1 cellular context compared by ENCODE assay signal in genomic region chr1:1115830-1116700, GRCh38.
TF ChIP-seq lines count a peak whose summit lies in the region.

Gene C1orf159, minus strand, starts transcription at chr1:1116089. Its CDS starts 24,546 bp downstream, at chr1:1091543.

TF ChIP-seq in HepG2, 621 proteins besides CTCF, POLR2A, EP300 and RAD21 (continued from another document and continues in another):
- TF ChIP-seq ZBTB40 (IDR thresholded peaks at IDR 0.05) = no peak
- TF ChIP-seq ZBTB40 (CRISPR knock-in tag; IDR thresholded peaks at IDR 0.05) = peak; percentile 2; the same call in 1 of the 2 replicates
- TF ChIP-seq ZNF576 (CRISPR knock-in tag; IDR thresholded peaks at IDR 0.05) = no peak
- TF ChIP-seq ZNF569 (CRISPR knock-in tag; IDR thresholded peaks at IDR 0.05; ENCODE audit: borderline replicate concordance) = no peak
- TF ChIP-seq HMG20B (CRISPR knock-in tag; conservative IDR thresholded peaks at IDR 0.05) = no peak
- TF ChIP-seq ZC3H13 (CRISPR knock-in tag; IDR thresholded peaks at IDR 0.05) = no peak
- 0 out of 2 replicates have a peak, but pooled peaks have one; percentile 24 for TF ChIP-seq ZNF605 (CRISPR knock-in tag; IDR thresholded peaks at IDR 0.05)
- TF ChIP-seq ZNF274 (CRISPR knock-in tag; IDR thresholded peaks at IDR 0.05) = 0 out of 2 replicates have a peak, but pooled peaks have one; percentile 18
- peak; percentile 87 for TF ChIP-seq GATAD1 (CRISPR knock-in tag; IDR thresholded peaks at IDR 0.05)
- TF ChIP-seq HOXA3 (CRISPR knock-in tag; IDR thresholded peaks at IDR 0.05) = peak; percentile 62
- TF ChIP-seq ZMAT3 (CRISPR knock-in tag; conservative IDR thresholded peaks at IDR 0.05) = peak; percentile 50; the same call in 1 of the 2 replicates
- TF ChIP-seq SALL2 (CRISPR knock-in tag; IDR thresholded peaks at IDR 0.05) = peak; percentile 55; the same call in 1 of the 2 replicates
- TF ChIP-seq ZFP91 (CRISPR knock-in tag; IDR thresholded peaks at IDR 0.05; ENCODE audit: borderline replicate concordance) = peak; percentile 78; the same call in 1 of the 2 replicates
- TF ChIP-seq UBTF (CRISPR knock-in tag; IDR thresholded peaks at IDR 0.05) = peak; percentile 27; the same call in 1 of the 2 replicates
- peak; percentile 95 for TF ChIP-seq NR2C2 (CRISPR knock-in tag; IDR thresholded peaks at IDR 0.05; ENCODE audit: borderline replicate concordance)
- no peak for TF ChIP-seq ZBTB33 (CRISPR knock-in tag; IDR thresholded peaks at IDR 0.05)
- TF ChIP-seq ZNF75D (CRISPR knock-in tag; IDR thresholded peaks at IDR 0.05; ENCODE audit: borderline replicate concordance) = no peak
- peak; percentile 45; the same call in 1 of the 2 replicates for TF ChIP-seq ZNF816 (CRISPR knock-in tag; IDR thresholded peaks at IDR 0.05; ENCODE audit: borderline replicate concordance)
- no peak for TF ChIP-seq ZBTB10 (CRISPR knock-in tag; IDR thresholded peaks at IDR 0.05; ENCODE audit: borderline replicate concordance)
- peak; percentile 98 for TF ChIP-seq ZNF501 (CRISPR knock-in tag; IDR thresholded peaks at IDR 0.05)
- TF ChIP-seq SP1 (IDR thresholded peaks at IDR 0.05) = no peak
- peak; percentile 52; the same call in 1 of the 2 replicates for TF ChIP-seq SP1 (CRISPR knock-in tag; IDR thresholded peaks at IDR 0.05)
- peak; percentile 68 for TF ChIP-seq TBL1XR1 (IDR thresholded peaks at IDR 0.05; ENCODE audit: borderline replicate concordance, low read length, partially characterized antibody)
- peak; percentile 80; the same call in 1 of the 2 replicates for TF ChIP-seq ZNF639 (CRISPR knock-in tag; conservative IDR thresholded peaks at IDR 0.05)
- 0 out of 2 replicates have a peak, but pooled peaks have one; percentile 63 for TF ChIP-seq ZFP1 (CRISPR knock-in tag; IDR thresholded peaks at IDR 0.05)
- 0 out of 2 replicates have a peak, but pooled peaks have one; percentile 34 for TF ChIP-seq PPARG (CRISPR knock-in tag; conservative IDR thresholded peaks at IDR 0.05)
- peak; percentile 42; the same call in 1 of the 2 replicates for TF ChIP-seq POLR2G (IDR thresholded peaks at IDR 0.05; ENCODE audit: low read depth, low read length)
- peak; percentile 58 for TF ChIP-seq MYPOP (CRISPR knock-in tag; IDR thresholded peaks at IDR 0.05)
- peak; percentile 89 for TF ChIP-seq E2F1 (CRISPR knock-in tag; IDR thresholded peaks at IDR 0.05)
- no peak for TF ChIP-seq ZNF790 (CRISPR knock-in tag; IDR thresholded peaks at IDR 0.05; ENCODE audit: borderline replicate concordance)
- peak in 1 of 2 experiments; percentile 81; a peak in 2 of 4 replicates for TF ChIP-seq KLF16 (CRISPR knock-in tag; IDR thresholded peaks at IDR 0.05)
- 0 out of 2 replicates have a peak, but pooled peaks have one; percentile 53 for TF ChIP-seq ISL2 (CRISPR knock-in tag; IDR thresholded peaks at IDR 0.05)
